8 cellular contexts compared by ENCODE assay signal in the genomic region with DNA sequence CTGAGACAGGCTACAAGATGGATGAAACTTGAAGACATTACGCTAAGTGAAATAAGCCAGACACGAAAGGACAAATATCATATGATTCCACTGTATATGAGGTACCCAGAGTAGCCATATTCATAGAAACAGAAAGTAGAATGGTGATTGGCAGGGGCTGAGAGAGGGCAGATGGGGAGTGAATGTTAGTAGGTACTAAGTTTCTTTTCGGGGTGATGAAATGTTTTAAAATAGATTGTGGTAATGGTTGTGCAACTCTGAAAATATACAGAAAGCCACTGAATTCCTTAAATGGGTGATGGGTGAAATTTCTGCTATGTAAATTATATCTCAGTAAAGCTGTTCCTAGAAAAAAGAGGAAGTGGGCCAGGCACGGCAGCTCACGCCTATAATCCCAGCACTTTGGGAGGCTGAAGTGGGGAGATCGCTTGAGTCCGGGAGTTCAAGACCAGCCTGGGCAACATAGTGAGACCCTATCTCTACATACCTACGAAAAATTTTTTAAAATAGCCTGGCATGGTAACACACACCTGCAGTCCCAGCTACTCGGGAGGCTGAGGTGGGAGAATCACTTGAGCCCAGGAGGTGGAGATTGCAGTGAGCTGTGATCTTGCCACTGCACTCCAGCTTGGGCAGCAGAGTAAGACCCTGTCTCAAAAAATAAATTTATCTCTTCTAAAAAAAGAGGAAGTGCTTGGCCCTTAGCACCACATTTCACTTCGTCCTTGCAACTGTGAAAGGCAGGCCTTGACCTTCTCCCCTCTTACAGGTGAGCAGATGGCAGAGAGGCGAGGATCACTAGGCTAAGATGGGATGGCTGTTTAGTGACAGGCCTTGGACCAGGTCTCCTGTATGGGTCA.
A peak's percentile ranks its signal among the peaks of the same experiment; 100 is the strongest.
DNase-seq lines count a peak whose midpoint lies in the region; ATAC-seq and TF ChIP-seq lines count a peak whose summit lies in the region.

No MANE protein-coding gene starts in this region.

- H3K4me3 ChIP-seq in duodenal mucosa (ENCODE audit: low read depth in 1 of 2, low read length in 2 of 2) (peak overlapping the region; percentile 29 to 35), WERI-Rb-1 (ENCODE audit: low read depth, low read length) (no peak overlapping the region)

- H3K27ac ChIP-seq in duodenal mucosa (ENCODE audit: low read depth, low read length) (peak overlapping the region; percentile 83), WERI-Rb-1 (no peak overlapping the region)

- H3K4me1 Mint-ChIP-seq in activated T-cell treated with anti-CD3 and anti-CD28 coated beads, Interleukin-2, amount 50 U/mL, for 24 hours (ENCODE audit: low read depth), result peaks cover 29% of the 10 kb centered on the region
- H3K4me1 Mint-ChIP-seq in nephron progenitor cell, result peaks cover 54% of the 10 kb centered on the region

- peaks cover 12% of the 10 kb centered on the region for H3K27me3 Mint-ChIP-seq in activated T-cell treated with anti-CD3 and anti-CD28 coated beads, Interleukin-2, amount 50 U/mL, for 24 hours
- peaks cover 6% of the 10 kb centered on the region for H3K27me3 Mint-ChIP-seq in nephron progenitor cell (ENCODE audit: low read depth, poor library complexity)

- TF ChIP-seq CTCF in nephron progenitor cell (IDR thresholded peaks at IDR 0.05), result no peak
- TF ChIP-seq CTCF in WERI-Rb-1 (IDR thresholded peaks at IDR 0.05; ENCODE audit: low read depth, low read length), result no peak

- no peaks in the 10 kb centered on the region for H3K36me3 Mint-ChIP-seq in activated T-cell treated with anti-CD3 and anti-CD28 coated beads, Interleukin-2, amount 50 U/mL, for 24 hours (ENCODE audit: low read depth)
- H3K36me3 Mint-ChIP-seq in nephron progenitor cell (ENCODE audit: low read depth), result no peaks in the 10 kb centered on the region

- H3K4me3 Mint-ChIP-seq in activated T-cell treated with anti-CD3 and anti-CD28 coated beads, Interleukin-2, amount 50 U/mL, for 24 hours, result peak overlapping the region; percentile 11
- no peak overlapping the region for H3K4me3 Mint-ChIP-seq in nephron progenitor cell

- H3K36me3 ChIP-seq in duodenal mucosa (ENCODE audit: control insufficient read depth in 1 of 2, insufficient read depth in 2 of 2, low read length in 2 of 2), result no peaks in the 10 kb centered on the region
- H3K36me3 ChIP-seq in WERI-Rb-1, result no peaks in the 10 kb centered on the region

- H3K9me3 ChIP-seq in duodenal mucosa (ENCODE audit: control insufficient read depth in 1 of 2, low read length in 2 of 2) (no peaks in the 10 kb centered on the region), WERI-Rb-1 (ENCODE audit: severe bottlenecking) (peaks cover 3% of the 10 kb centered on the region)

- H3K4me1 ChIP-seq in duodenal mucosa (ENCODE audit: control insufficient read depth in 1 of 2, insufficient read depth in 2 of 2, low read length in 2 of 2), result peaks cover 15 to 20% of the 10 kb centered on the region in 2 donors

- peak overlapping the region; percentile 66 for H3K27ac Mint-ChIP-seq in activated T-cell treated with anti-CD3 and anti-CD28 coated beads, Interleukin-2, amount 50 U/mL, for 24 hours
- peak overlapping the region; percentile 88 for H3K27ac Mint-ChIP-seq in nephron progenitor cell

- no peak for DNase-seq in activated T-cell treated with anti-CD3 and anti-CD28 coated beads, Interleukin-2, amount 50 U/mL, for 24 hours
- DNase-seq in activated T-cell treated with anti-CD3 and anti-CD28 coated beads for 4 hours (no peak), OCI-M1 (lab: John Stamatoyannopoulos, UW) (peak; percentile 99), nephron progenitor cell (no peak), DMS114 treated with DMSO at 0.1 percent for 48 hours (lab: John Stamatoyannopoulos, UW; ENCODE audit: unreplicated experiment) (no peak), WERI-Rb-1 (no peak)

- ATAC-seq in HG02870 (IDR thresholded peaks at IDR 0.05; ENCODE audit: unreplicated experiment), result peak; percentile 85

- no peaks in the 10 kb centered on the region for H3K27me3 ChIP-seq in duodenal mucosa (ENCODE audit: control insufficient read depth in 1 of 2, insufficient read depth in 2 of 2, low read length in 2 of 2)
- no peaks in the 10 kb centered on the region for H3K27me3 ChIP-seq in WERI-Rb-1 (ENCODE audit: insufficient read depth, low read depth, severe bottlenecking)

- no peak overlapping the region for H3K9ac ChIP-seq in duodenal mucosa (ENCODE audit: low read depth in 1 of 2, low read length in 2 of 2)

- no peaks in the 10 kb centered on the region for H3K9me3 Mint-ChIP-seq in activated T-cell treated with anti-CD3 and anti-CD28 coated beads, Interleukin-2, amount 50 U/mL, for 24 hours
- no peaks in the 10 kb centered on the region for H3K9me3 Mint-ChIP-seq in nephron progenitor cell
